In genomic region chr7:151679073-151679708, GRCh38 we compare ENCODE assay signal across 13 cellular contexts.
DNase-seq lines count a peak whose midpoint lies in the region; ATAC-seq and TF ChIP-seq lines count a peak whose summit lies in the region.
"Had no signal": no experiment of that assay in that cellular context is flagged by ENCODE, and none has a peak within 500 bp of the region (broad histone marks: within the 10 kb centered on the region; RNA-seq: fewer than 3 reads in every experiment).

No MANE protein-coding gene starts in this region.

- dilution Hi-C loops in IMR-90 (cut with HindIII; ENCODE audit: low sequenced_read_pairs, unreplicated experiment): no loop called here

- no peak overlapping the region for H3K27ac ChIP-seq in IMR-90 (ENCODE audit: insufficient read depth, low read length)
- peak overlapping the region; percentile 35 for H3K27ac ChIP-seq in right cardiac atrium (ENCODE audit: low read length)
- peak overlapping the region in 4 of 5 donors; percentile 79 to 84 (median 81) for H3K27ac ChIP-seq in stomach
- H3K27ac ChIP-seq: neutrophil, SK-N-MC had no signal

- intact Hi-C loops in IMR-90 (cut with micrococcal nuclease): no loop called here
- intact Hi-C loops in right cardiac atrium (cut with DNase I): no loop called here
- intact Hi-C loops in stomach (cut with DNase I; ENCODE audit: low total_unique reads): no loop called here

- peak overlapping the region; percentile 11 for H2AFZ ChIP-seq in IMR-90 (replicated peaks; ENCODE audit: low read length, poor library complexity)

- H3K4me1 ChIP-seq in IMR-90 (ENCODE audit: control insufficient read depth, insufficient read depth, low read length): peaks cover 7% of the 10 kb centered on the region
- peaks cover 49% of the 10 kb centered on the region for H3K4me1 ChIP-seq in adipocyte (ENCODE audit: control insufficient read depth, insufficient read depth, low read length)
- H3K4me1 ChIP-seq in right cardiac atrium (ENCODE audit: control insufficient read depth, insufficient read depth, low read length): peaks cover 13% of the 10 kb centered on the region
- H3K4me1 ChIP-seq in stomach: peaks cover 8 to 55% (median 41%) of the 10 kb centered on the region in 4 donors

- no peak overlapping the region for H3K9ac ChIP-seq in IMR-90 (ENCODE audit: low read depth, low read length)
- peak overlapping the region; percentile 84 for H3K9ac ChIP-seq in adipocyte (ENCODE audit: low read length)

- CTCF ChIA-PET in IMR-90 (lab: Yijun Ruan, JAX): interaction anchor here (0.6 kb wide), 1 partner anchor 53 kb away, joined by 3 read pairs; no protein-coding TSS in a partner anchor

- in situ Hi-C loops in IMR-90 (cut with MboI; ENCODE audit: low sequenced_read_pairs): no loop called here

- peak overlapping the region; percentile 19; the same call in 1 of the 2 replicates for H4K91ac ChIP-seq in IMR-90 (ENCODE audit: insufficient read depth, low read depth, low read length)

- TF ChIP-seq CTCF in IMR-90 (conservative IDR thresholded peaks at IDR 0.05; ENCODE audit: low read depth, low read length): no peak
- TF ChIP-seq CTCF in stomach (IDR thresholded peaks at IDR 0.05): no peak

- H3K9me3 ChIP-seq in IMR-90 (ENCODE audit: control insufficient read depth, insufficient read depth, low read length) (no peaks in the 10 kb centered on the region), adipocyte (ENCODE audit: control insufficient read depth, low read length) (no peaks in the 10 kb centered on the region), right cardiac atrium (ENCODE audit: control insufficient read depth, low read length) (no peaks in the 10 kb centered on the region), stomach (no peaks in the 10 kb centered on the region)
- H3K9me3 ChIP-seq: neutrophil had no signal

- no peak overlapping the region for H4K8ac ChIP-seq in IMR-90 (ENCODE audit: low read depth in 2 of 2, low read length in 2 of 2)

- TF ChIP-seq EP300 in stomach (IDR thresholded peaks at IDR 0.05): no peak

- no peak overlapping the region for H3K4me2 ChIP-seq in IMR-90 (ENCODE audit: low read depth, low read length)

- H3K36me3 ChIP-seq in IMR-90 (ENCODE audit: control insufficient read depth, insufficient read depth, low read length): no peaks in the 10 kb centered on the region
- no peaks in the 10 kb centered on the region for H3K36me3 ChIP-seq in adipocyte (ENCODE audit: control insufficient read depth, insufficient read depth, low read length, severe bottlenecking)
- H3K36me3 ChIP-seq in stomach: peaks cover 0 to 11% (median 1%) of the 10 kb centered on the region in 4 donors
- H3K36me3 ChIP-seq: neutrophil had no signal

- H2BK15ac ChIP-seq in IMR-90 (ENCODE audit: low read depth, low read length): no peak overlapping the region

- H3K27me3 ChIP-seq in IMR-90 (ENCODE audit: control insufficient read depth, insufficient read depth, low read length) (no peaks in the 10 kb centered on the region), adipocyte (replicated peaks; ENCODE audit: control insufficient read depth, insufficient read depth, low read length) (no peaks in the 10 kb centered on the region), right cardiac atrium (ENCODE audit: control insufficient read depth, insufficient read depth) (no peaks in the 10 kb centered on the region), stomach (no peaks in the 10 kb centered on the region)
- H3K27me3 ChIP-seq: neutrophil had no signal

- no peak for ATAC-seq in IMR-90 (ENCODE audit: low read depth)
- no peak for ATAC-seq in right cardiac atrium

- H3K23ac ChIP-seq in IMR-90 (ENCODE audit: low read depth, low read length): no peak overlapping the region

- peaks cover 13% of the 10 kb centered on the region for H3K9me1 ChIP-seq in IMR-90 (ENCODE audit: insufficient read depth, low read length)

- no peak overlapping the region for H3K4me3 ChIP-seq in IMR-90 (ENCODE audit: insufficient read depth, low read depth, low read length)
- H3K4me3 ChIP-seq in adipocyte (ENCODE audit: low read length): no peak overlapping the region
- no peak overlapping the region for H3K4me3 ChIP-seq in right cardiac atrium (ENCODE audit: low read length)
- no peak overlapping the region for H3K4me3 ChIP-seq in stomach
- H3K4me3 ChIP-seq: SK-N-MC had no signal

- no peak overlapping the region for H2AK9ac ChIP-seq in IMR-90 (replicated peaks; ENCODE audit: low read depth, low read length, poor library complexity)

- no peak overlapping the region for H4K5ac ChIP-seq in IMR-90 (ENCODE audit: low read depth, low read length)

- DNase-seq in IMR-90 (no peak), adipocyte (ENCODE audit: low read depth) (no peak), right cardiac atrium (no peak), stomach (no peak), hippocampal formation (lab: John Stamatoyannopoulos, UW) (no peak), NCI-H187 treated with DMSO at 0.1 percent for 48 hours (lab: John Stamatoyannopoulos, UW) (no peak), NCI-H1436 treated with DMSO at 0.1 percent for 48 hours (lab: John Stamatoyannopoulos, UW) (no peak)
- DNase-seq: anterior cingulate cortex, Calu3, kidney, NCI-H146 had no signal

- no peak for TF ChIP-seq RAD21 in IMR-90 (IDR thresholded peaks at IDR 0.05; ENCODE audit: low read length)

- H2BK20ac ChIP-seq in IMR-90 (ENCODE audit: low read depth, low read length): no peak overlapping the region

- no peak overlapping the region for H2BK120ac ChIP-seq in IMR-90 (ENCODE audit: low read depth, low read length)

- no peak overlapping the region for H3K18ac ChIP-seq in IMR-90 (ENCODE audit: low read depth, low read length)

- POLR2A ChIA-PET in IMR-90 (lab: Charles Lee; ENCODE audit: unreplicated experiment): no interaction called here

- no TSS peak for BruUV-seq in IMR-90 (replicated peaks; lab: Mats Ljungman, UMichigan)

- TF ChIP-seq POLR2A in IMR-90 (IDR thresholded peaks at IDR 0.05; ENCODE audit: low read depth, low read length) (no peak), stomach (IDR thresholded peaks at IDR 0.05) (no peak)

- no peak overlapping the region for H3K56ac ChIP-seq in IMR-90 (ENCODE audit: extremely low read depth, insufficient read depth, low read length)

- no peak overlapping the region for H2AK5ac ChIP-seq in IMR-90 (ENCODE audit: low read depth, low read length)

- H4K20me1 ChIP-seq in IMR-90 (ENCODE audit: insufficient read depth, low read length): no peaks in the 10 kb centered on the region

- WGBS in IMR-90 (ENCODE audit: extremely low coverage in 2 of 2, insufficient read length in 1 of 2), 2 experiments: no CpG with 5 or more reads among the region's 8 CpGs
- WGBS in right cardiac atrium: 30% methylated on average over 8 of the region's 8 CpGs
- 50 to 68% (median 57%) methylated on average over 8 of the region's 8 CpGs for WGBS in stomach, 5 donors

- no peaks in the 10 kb centered on the region for H3K79me1 ChIP-seq in IMR-90 (ENCODE audit: low read depth in 1 of 2, low read length in 2 of 2)

- H2BK5ac ChIP-seq in IMR-90 (ENCODE audit: low read depth, low read length, poor library complexity, severe bottlenecking): no peak overlapping the region

- peak overlapping the region; percentile 9; the same call in 1 of the 2 replicates for H3K4ac ChIP-seq in IMR-90 (ENCODE audit: low read depth, low read length)

- no peak overlapping the region for H3K14ac ChIP-seq in IMR-90 (replicated peaks; ENCODE audit: low read depth, low read length)

TF ChIP-seq in IMR-90, 13 proteins besides CTCF, POLR2A, EP300 and RAD21:
- TF ChIP-seq NFE2L2 (IDR thresholded peaks at IDR 0.05; ENCODE audit: low read depth, low read length) (no peak), RFX5 (IDR thresholded peaks at IDR 0.05; ENCODE audit: low read depth, low read length) (no peak), BHLHE40 (IDR thresholded peaks at IDR 0.05; ENCODE audit: low read depth, low read length) (no peak), CEBPB (IDR thresholded peaks at IDR 0.05; ENCODE audit: low read depth, low read length) (no peak), MXI1 (IDR thresholded peaks at IDR 0.05; ENCODE audit: borderline replicate concordance, low read depth, low read length) (no peak), CHD1 (IDR thresholded peaks at IDR 0.05; ENCODE audit: low read depth, low read length) (no peak), SMC3 (IDR thresholded peaks at IDR 0.05; ENCODE audit: low read depth, low read length) (no peak)
TF ChIP-seq in IMR-90: peak in this region for 0.
